In genomic region chr11:3854660-3854976, GRCh38 we compare ENCODE assay signal across 8 cellular contexts. TPM values are rescaled to one million over a fixed set of nuclear protein-coding genes. Genes with fewer than 3 reads are reported as not detected.
DNase-seq lines count a peak whose midpoint lies in the region; ATAC-seq and TF ChIP-seq lines count a peak whose summit lies in the region.

No MANE protein-coding gene starts in this region.

- H3K4me1 ChIP-seq in mammary epithelial cell (ENCODE audit: insufficient read depth, low read length) = peaks cover 30% of the 10 kb centered on the region
- peaks cover 44 to 51% of the 10 kb centered on the region in 2 donors for H3K4me1 ChIP-seq in naive thymus-derived CD4-positive, alpha-beta T cell (ENCODE audit: control insufficient read depth in 2 of 2, insufficient read depth in 2 of 2, low read length in 2 of 2)

- no peak for ATAC-seq in naive thymus-derived CD4-positive, alpha-beta T cell
- no peak for ATAC-seq in GM18520 (IDR thresholded peaks at IDR 0.05; ENCODE audit: unreplicated experiment)
- ATAC-seq in GM21717 (IDR thresholded peaks at IDR 0.05; ENCODE audit: unreplicated experiment) = no peak

- no peak for DNase-seq in AG10803 (ENCODE audit: low read depth)
- DNase-seq in HL-60 (ENCODE audit: low read depth in 1 of 2, low spot score in 1 of 2) = no peak
- DNase-seq in mammary epithelial cell = no peak
- DNase-seq in naive thymus-derived CD4-positive, alpha-beta T cell = no peak
- DNase-seq in activated effector memory CD4-positive, alpha-beta T cell treated with anti-CD3 and anti-CD28 coated beads, Interleukin-2, amount 50 U/mL, for 16 hours = no peak
- DNase-seq in GOT3 (lab: John Stamatoyannopoulos, UW) = no peak

- BruUV-seq in mammary epithelial cell (replicated peaks; lab: Mats Ljungman, UMichigan) = no TSS peak

- no peak overlapping the region for H3K9ac ChIP-seq in mammary epithelial cell (ENCODE audit: insufficient read depth, low read length)

- H3K9me3 ChIP-seq in mammary epithelial cell (replicated peaks; ENCODE audit: insufficient read depth, low read length) = no peaks in the 10 kb centered on the region
- no peaks in the 10 kb centered on the region for H3K9me3 ChIP-seq in naive thymus-derived CD4-positive, alpha-beta T cell (ENCODE audit: control insufficient read depth in 2 of 3, low read length in 3 of 3)

- peak overlapping the region; percentile 70 for H3K4me2 ChIP-seq in mammary epithelial cell (ENCODE audit: insufficient read depth, low read depth, low read length)

- in situ Hi-C loops in mammary epithelial cell (cut with MboI; ENCODE audit: low sequenced_read_pairs in 2 of 2) = loop anchor here in 1 of 2 donors (25.0 kb wide), 1 partner anchor 108 kb away; no protein-coding TSS in a partner anchor

- intact Hi-C loops in mammary epithelial cell (cut with micrococcal nuclease) = no loop called here
- intact Hi-C loops in naive thymus-derived CD4-positive, alpha-beta T cell (cut with micrococcal nuclease) = loop anchor here (1.0 to 2.0 kb wide), 13 partner anchors 13 to 240 kb away; partner anchors contain the start of genes NUP98 (in 1 of the 2), PGAP2 (in 1 of the 2) and RRM1 (in 1 of the 2)

- no peaks in the 10 kb centered on the region for H4K20me1 ChIP-seq in mammary epithelial cell (ENCODE audit: insufficient read depth, low read length)

- H3K27ac Mint-ChIP-seq in naive thymus-derived CD4-positive, alpha-beta T cell = peak overlapping the region; percentile 93 to 100 (median 98)

- H3K36me3 Mint-ChIP-seq in naive thymus-derived CD4-positive, alpha-beta T cell = peaks cover 0 to 17% (median 0%) of the 10 kb centered on the region in 5 donors

- 0 out of 2 replicates have a peak overlapping the region, but pooled peaks have one; percentile 9 for H3K4me3 ChIP-seq in AG10803 (ENCODE audit: low read length)
- H3K4me3 ChIP-seq in HL-60 (replicated peaks; ENCODE audit: insufficient read depth, low read length) = peak overlapping the region; percentile 87
- H3K4me3 ChIP-seq in mammary epithelial cell (replicated peaks in 1 of 3; ENCODE audit: insufficient read depth in 1 of 3, low read depth in 2 of 3, low read length in 3 of 3) = peak overlapping the region; percentile 69 to 90 (median 87)
- peak overlapping the region; percentile 87 for H3K4me3 ChIP-seq in naive thymus-derived CD4-positive, alpha-beta T cell (ENCODE audit: low read length)

- POLR2A ChIA-PET in naive thymus-derived CD4-positive, alpha-beta T cell (lab: Charles Lee) = interaction anchor here (0.6 to 10.2 kb wide), 41 partner anchors 8 to 239 kb away, joined by 3 to 399 read pairs (median 5); partner anchors contain the start of genes NUP98, PGAP2 and RHOG

- no peaks in the 10 kb centered on the region for H3K36me3 ChIP-seq in mammary epithelial cell (ENCODE audit: insufficient read depth, low read length)
- peaks cover 0 to 10% (median 0%) of the 10 kb centered on the region in 3 experiments for H3K36me3 ChIP-seq in naive thymus-derived CD4-positive, alpha-beta T cell (ENCODE audit: control insufficient read depth in 2 of 3, insufficient read depth in 3 of 3, low read length in 3 of 3)

- H3K9me3 Mint-ChIP-seq in naive thymus-derived CD4-positive, alpha-beta T cell = peaks cover 0 to 3% (median 0%) of the 10 kb centered on the region in 11 donors

- CTCF ChIA-PET in mammary epithelial cell (lab: Charles Lee; ENCODE audit: low non-redundant PET) = interaction anchor here (0.6 to 2.1 kb wide), 6 partner anchors 13 to 220 kb away, joined by 5 to 22 read pairs (median 8); partner anchors contain the start of gene RHOG
- CTCF ChIA-PET in naive thymus-derived CD4-positive, alpha-beta T cell (lab: Charles Lee) = interaction anchor here (0.5 to 10.1 kb wide), 47 partner anchors 9 to 230 kb away, joined by 3 to 213 read pairs (median 4); partner anchors contain the start of genes NUP98, PGAP2 and RHOG

- H3K27ac ChIP-seq in HL-60 (replicated peaks) = peak overlapping the region; percentile 90
- peak overlapping the region; percentile 2 for H3K27ac ChIP-seq in mammary epithelial cell (ENCODE audit: insufficient read depth, low read depth, low read length)
- H3K27ac ChIP-seq in naive thymus-derived CD4-positive, alpha-beta T cell (ENCODE audit: low read depth, low read length) = peak overlapping the region; percentile 92

- H3K4me1 Mint-ChIP-seq in naive thymus-derived CD4-positive, alpha-beta T cell = peaks cover 47 to 66% (median 55%) of the 10 kb centered on the region in 7 donors

- peaks cover 0 to 2% (median 0%) of the 10 kb centered on the region in 5 donors for H3K27me3 Mint-ChIP-seq in naive thymus-derived CD4-positive, alpha-beta T cell

- H3K4me3 Mint-ChIP-seq in naive thymus-derived CD4-positive, alpha-beta T cell = peak overlapping the region; percentile 86 to 98 (median 91)

- peaks cover 41% of the 10 kb centered on the region for H3K79me2 ChIP-seq in mammary epithelial cell (ENCODE audit: insufficient read depth, low read length)

- WGBS in mammary epithelial cell (ENCODE audit: low coverage, missing lambda C conversion rate) = 34% methylated on average over 4 of the region's 7 CpGs

- dilution Hi-C loops in mammary epithelial cell (cut with HindIII; ENCODE audit: low sequenced_read_pairs) = loop anchor here (5.0 kb wide), 1 partner anchor 218 kb away; no protein-coding TSS in a partner anchor

- H2AFZ ChIP-seq in mammary epithelial cell (ENCODE audit: low read depth, low read length) = peak overlapping the region; percentile 97

- no peak for TF ChIP-seq CTCF in AG10803 (conservative IDR thresholded peaks at IDR 0.05; ENCODE audit: low read length)
- no peak for TF ChIP-seq CTCF in HL-60 (IDR thresholded peaks at IDR 0.05; ENCODE audit: insufficient read depth, low read length)
- TF ChIP-seq CTCF in mammary epithelial cell (conservative IDR thresholded peaks at IDR 0.05 in 1 of 2, IDR thresholded peaks at IDR 0.05 in 1 of 2; ENCODE audit: extremely low read depth in 1 of 2, insufficient read depth in 1 of 2, low read depth in 1 of 2, low read length in 2 of 2) = no peak

- no peaks in the 10 kb centered on the region for H3K27me3 ChIP-seq in HL-60 (ENCODE audit: insufficient read depth, poor library complexity, severe bottlenecking)
- no peaks in the 10 kb centered on the region for H3K27me3 ChIP-seq in mammary epithelial cell (ENCODE audit: insufficient read depth, low read length)
- H3K27me3 ChIP-seq in naive thymus-derived CD4-positive, alpha-beta T cell (ENCODE audit: control insufficient read depth in 2 of 2, insufficient read depth in 2 of 2, low read length in 2 of 2) = no peaks in the 10 kb centered on the region

RNA-seq across cellular contexts. Expression of gene STIM1, which starts 0.8 kb away (rescaled TPM):
- total RNA-seq in mammary epithelial cell = 10 to 100 TPM; 57.0 to 74.0 TPM
- 45.2 TPM for polyA plus RNA-seq in mammary epithelial cell
- polyA minus RNA-seq in mammary epithelial cell = 74.4 TPM
- 100 to 1,000 TPM in 3 of 5 experiments, 10 to 100 TPM in 2; 95.6 to 117 (median 103) TPM for total RNA-seq in naive thymus-derived CD4-positive, alpha-beta T cell
- 10 to 100 TPM; 38.4 to 43.6 TPM for polyA plus RNA-seq in naive thymus-derived CD4-positive, alpha-beta T cell

RNA-seq across cellular contexts. Expression of gene RHOG, which starts 13.9 kb away (rescaled TPM):
- 10 to 100 TPM; 11.5 to 61.4 TPM for total RNA-seq in mammary epithelial cell
- polyA plus RNA-seq in mammary epithelial cell = 92.3 TPM
- 107 TPM for polyA minus RNA-seq in mammary epithelial cell
- 100 to 1,000 TPM in 2 of 5 experiments, 10 to 100 TPM in 3; 89.4 to 147 (median 96.3) TPM for total RNA-seq in naive thymus-derived CD4-positive, alpha-beta T cell
- polyA plus RNA-seq in naive thymus-derived CD4-positive, alpha-beta T cell = 100 to 1,000 TPM; 133 to 220 TPM

RNA-seq across cellular contexts. Expression of gene PGAP2, which starts 46.3 kb away (rescaled TPM):
- 10 to 100 TPM; 20.3 to 36.4 TPM for total RNA-seq in mammary epithelial cell
- polyA plus RNA-seq in mammary epithelial cell = 45.2 TPM
- polyA minus RNA-seq in mammary epithelial cell = 74.2 TPM
- 10 to 100 TPM; 20.8 to 28.3 (median 26.1) TPM for total RNA-seq in naive thymus-derived CD4-positive, alpha-beta T cell
- 10 to 100 TPM; 24.2 to 27.8 TPM for polyA plus RNA-seq in naive thymus-derived CD4-positive, alpha-beta T cell

RNA-seq across cellular contexts. Expression of gene NUP98, which starts 57.3 kb away (rescaled TPM):
- 100 to 1,000 TPM in 1 of 2 donors, 10 to 100 TPM in 1; 73.6 to 108 TPM for total RNA-seq in mammary epithelial cell
- 105 TPM for polyA plus RNA-seq in mammary epithelial cell
- polyA minus RNA-seq in mammary epithelial cell = 493 TPM
- total RNA-seq in naive thymus-derived CD4-positive, alpha-beta T cell = 100 to 1,000 TPM; 103 to 137 (median 120) TPM
- polyA plus RNA-seq in naive thymus-derived CD4-positive, alpha-beta T cell = 10 to 100 TPM; 45.0 to 71.5 TPM

Comparison
In these comparisons a context has a peak if more than half of its experiments do, and no peak if none do; other contexts are left out.
1. H3K4me3 ChIP-seq: peak in every context shown above with its lines; median percentile 87 in HL-60; 87 in mammary epithelial cell; 87 in naive thymus-derived CD4-positive, alpha-beta T cell; 9 in AG10803.
2. H3K27ac ChIP-seq: peak in every context shown above with its lines; median percentile 92 in naive thymus-derived CD4-positive, alpha-beta T cell; 90 in HL-60; 2 in mammary epithelial cell.